Comparison of ENCODE assay signal across 1 cellular context in the genomic region with DNA sequence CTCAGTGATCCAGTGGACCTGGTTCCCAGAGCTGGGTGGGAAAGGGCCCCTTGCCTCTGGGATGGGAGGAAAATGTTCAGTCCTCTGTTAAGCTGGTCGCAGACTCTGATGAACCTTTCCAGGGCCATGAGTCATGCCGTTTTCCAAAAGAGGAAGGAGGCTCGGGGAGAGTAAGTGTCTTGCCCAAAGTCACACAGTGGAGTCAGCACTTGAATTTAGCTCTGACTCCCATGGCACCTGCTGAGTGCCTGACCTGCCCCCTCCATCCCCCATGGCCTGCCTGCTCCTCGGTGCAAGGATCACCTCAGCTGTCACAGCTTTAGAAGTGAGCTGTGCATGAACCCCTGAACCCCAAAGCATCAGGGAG.
TF ChIP-seq lines count a peak whose summit lies in the region.

No MANE protein-coding gene starts in this region.

TF ChIP-seq in HCT116, 20 proteins besides CTCF, POLR2A, EP300 and RAD21 (continued from another document):
- TF ChIP-seq REST (IDR thresholded peaks at IDR 0.05; ENCODE audit: low read depth), result no peak
- TF ChIP-seq EZH2 (IDR thresholded peaks at IDR 0.05), result no peak
- TF ChIP-seq FOSL1 (IDR thresholded peaks at IDR 0.05; ENCODE audit: low read depth), result no peak
- TF ChIP-seq TCF7L2 (IDR thresholded peaks at IDR 0.05; ENCODE audit: borderline replicate concordance, extremely low read depth, insufficient read depth, insufficient read length), result no peak
- TF ChIP-seq SIN3A (IDR thresholded peaks at IDR 0.05; ENCODE audit: low read depth), result no peak
- TF ChIP-seq, protein P1, sequence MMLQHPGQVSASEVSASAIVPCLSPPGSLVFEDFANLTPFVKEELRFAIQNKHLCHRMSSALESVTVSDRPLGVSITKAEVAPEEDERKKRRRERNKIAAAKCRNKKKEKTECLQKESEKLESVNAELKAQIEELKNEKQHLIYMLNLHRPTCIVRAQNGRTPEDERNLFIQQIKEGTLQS (IDR thresholded peaks at IDR 0.05), result no peak
- TF ChIP-seq ZFX (IDR thresholded peaks at IDR 0.05), result no peak
- TF ChIP-seq ZBTB33 (IDR thresholded peaks at IDR 0.05; ENCODE audit: extremely low read depth, insufficient replicate concordance, low read length), result no peak
- no peak for TF ChIP-seq EZH2phosphoT487 (IDR thresholded peaks at IDR 0.05; ENCODE audit: borderline replicate concordance)
- TF ChIP-seq YY1 (IDR thresholded peaks at IDR 0.05; ENCODE audit: extremely low read depth, insufficient replicate concordance, low read depth, low read length), result no peak
- no peak for TF ChIP-seq JUND (IDR thresholded peaks at IDR 0.05)
- TF ChIP-seq ELF1 (IDR thresholded peaks at IDR 0.05; ENCODE audit: borderline replicate concordance, low read depth), result no peak
- no peak for TF ChIP-seq CEBPB (IDR thresholded peaks at IDR 0.05; ENCODE audit: low read depth)
- no peak for TF ChIP-seq ZNF274 (IDR thresholded peaks at IDR 0.05; ENCODE audit: low read depth, low read length)
- TF ChIP-seq EGR1 (IDR thresholded peaks at IDR 0.05; ENCODE audit: low read depth), result no peak
- TF ChIP-seq, protein P2, sequence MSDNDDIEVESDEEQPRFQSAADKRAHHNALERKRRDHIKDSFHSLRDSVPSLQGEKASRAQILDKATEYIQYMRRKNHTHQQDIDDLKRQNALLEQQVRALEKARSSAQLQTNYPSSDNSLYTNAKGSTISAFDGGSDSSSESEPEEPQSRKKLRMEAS (IDR thresholded peaks at IDR 0.05), result no peak
